In genomic region chr3:129326591-129326990, GRCh38 we compare ENCODE assay signal across 34 cellular contexts.
"Had no signal": no experiment of that assay in that cellular context is flagged by ENCODE, and none has a peak within 500 bp of the region (broad histone marks: within the 10 kb centered on the region; RNA-seq: fewer than 3 reads in every experiment).

No MANE protein-coding gene starts in this region.

- H3K4me1 ChIP-seq: ascending aorta, breast epithelium, colonic mucosa, esophagus squamous epithelium, gastroesophageal sphincter had no signal

- DNase-seq: activated CD4-positive, alpha-beta memory T cell treated with anti-CD3 and anti-CD28 coated beads, Interleukin-2, amount 10 ng/mL, durations not matched to agents 7 days and 5 days; activated CD4-positive, alpha-beta T cell treated with anti-CD3 and anti-CD28 coated beads for 4 hours; activated CD4-positive, alpha-beta T cell treated with anti-CD3 and anti-CD28 coated beads, Interleukin-2, amount 10 ng/mL, durations not matched to agents 7 days and 5 days; activated CD4-positive, alpha-beta T cell treated with anti-CD3 and anti-CD28 coated beads, Interleukin-2, amount 50 U/mL, for 4 hours; activated CD4-positive, CD25-positive, alpha-beta regulatory T cell; activated CD4-positive, CD25-positive, alpha-beta regulatory T cell treated with anti-CD3 and anti-CD28 coated beads, Interleukin-2, amount 50 U/mL, for 72 hours; activated CD8-positive, alpha-beta memory T cell treated with anti-CD3 and anti-CD28 coated beads, Interleukin-2, amount 50 U/mL, for 48 hours; activated gamma-delta T cell; activated naive CD4-positive, alpha-beta T cell; activated naive CD4-positive, alpha-beta T cell treated with anti-CD3 and anti-CD28 coated beads, Interleukin-2, amount 10 ng/mL, durations not matched to agents 7 days and 5 days; activated naive CD8-positive, alpha-beta T cell treated with anti-CD3 and anti-CD28 coated beads, Interleukin-2, amount 10 ng/mL, durations not matched to agents 7 days and 5 days; activated T-cell treated with anti-CD3 and anti-CD28 coated beads for 4 hours; activated T-cell treated with anti-CD3 and anti-CD28 coated beads, Interleukin-2, amount 50 U/mL, for 24 hours; activated T-cell treated with anti-CD3 and anti-CD28 coated beads, Interleukin-2, amount 50 U/mL, for 72 hours; central memory CD4-positive, alpha-beta T cell; cerebellar nuclear complex; colonic mucosa; effector CD8-positive, alpha-beta T cell; esophagus squamous epithelium; foreskin melanocyte; T-helper 1 cell; T-helper 17 cell; T1000; WERI-Rb-1 had no signal

- H3K36me3 ChIP-seq: breast epithelium, cardiac muscle cell, colonic mucosa, WERI-Rb-1 had no signal

- H3K9me3 ChIP-seq: ascending aorta, breast epithelium, colonic mucosa, esophagus squamous epithelium, gastroesophageal sphincter had no signal

- H3K4me3 ChIP-seq: ascending aorta, breast epithelium, cardiac muscle cell, colonic mucosa, esophagus squamous epithelium, gastroesophageal sphincter had no signal

- H3K9me3 Mint-ChIP-seq: activated CD4-positive, alpha-beta memory T cell treated with anti-CD3 and anti-CD28 coated beads, Interleukin-2, amount 10 ng/mL, durations not matched to agents 7 days and 5 days; activated CD4-positive, alpha-beta T cell treated with anti-CD3 and anti-CD28 coated beads, Interleukin-2, amount 10 ng/mL, durations not matched to agents 7 days and 5 days; activated naive CD4-positive, alpha-beta T cell treated with anti-CD3 and anti-CD28 coated beads, Interleukin-2, amount 10 ng/mL, durations not matched to agents 7 days and 5 days; activated naive CD4-positive, alpha-beta T cell treated with anti-CD3 and anti-CD28 coated beads, Interleukin-2, amount 50 U/mL, for 72 hours; activated naive CD8-positive, alpha-beta T cell treated with anti-CD3 and anti-CD28 coated beads, Interleukin-2, amount 10 ng/mL, durations not matched to agents 7 days and 5 days; activated T-cell treated with anti-CD3 and anti-CD28 coated beads, Interleukin-2, amount 50 U/mL, for 24 hours; activated T-cell treated with anti-CD3 and anti-CD28 coated beads, Interleukin-2, amount 50 U/mL, for 72 hours; brain; T-helper 2 cell treated with Interferon-gamma antibody and Interleukin-4, amounts not matched to agents 5 μg/mL and 100 μg/mL, for 36 hours had no signal

- H3K27me3 ChIP-seq: ascending aorta, breast epithelium, cardiac muscle cell, colonic mucosa, esophagus squamous epithelium, gastroesophageal sphincter had no signal

- H3K27ac Mint-ChIP-seq: activated CD4-positive, alpha-beta memory T cell treated with anti-CD3 and anti-CD28 coated beads, Interleukin-2, amount 10 ng/mL, durations not matched to agents 7 days and 5 days; activated CD4-positive, alpha-beta T cell treated with anti-CD3 and anti-CD28 coated beads, Interleukin-2, amount 10 ng/mL, durations not matched to agents 7 days and 5 days; activated naive CD4-positive, alpha-beta T cell treated with anti-CD3 and anti-CD28 coated beads, Interleukin-2, amount 10 ng/mL, durations not matched to agents 7 days and 5 days; activated naive CD8-positive, alpha-beta T cell treated with anti-CD3 and anti-CD28 coated beads, Interleukin-2, amount 10 ng/mL, durations not matched to agents 7 days and 5 days; activated T-cell treated with anti-CD3 and anti-CD28 coated beads, Interleukin-2, amount 50 U/mL, for 24 hours; activated T-cell treated with anti-CD3 and anti-CD28 coated beads, Interleukin-2, amount 50 U/mL, for 72 hours; brain; T-helper 17 cell; T-helper 2 cell treated with Interferon-gamma antibody and Interleukin-4, amounts not matched to agents 5 μg/mL and 100 μg/mL, for 36 hours had no signal

- H3K4me3 Mint-ChIP-seq: activated CD4-positive, alpha-beta memory T cell treated with anti-CD3 and anti-CD28 coated beads, Interleukin-2, amount 10 ng/mL, durations not matched to agents 7 days and 5 days; activated CD4-positive, alpha-beta T cell treated with anti-CD3 and anti-CD28 coated beads, Interleukin-2, amount 10 ng/mL, durations not matched to agents 7 days and 5 days; activated naive CD4-positive, alpha-beta T cell treated with anti-CD3 and anti-CD28 coated beads, Interleukin-2, amount 10 ng/mL, durations not matched to agents 7 days and 5 days; activated naive CD8-positive, alpha-beta T cell treated with anti-CD3 and anti-CD28 coated beads, Interleukin-2, amount 10 ng/mL, durations not matched to agents 7 days and 5 days; activated T-cell treated with anti-CD3 and anti-CD28 coated beads, Interleukin-2, amount 50 U/mL, for 24 hours; activated T-cell treated with anti-CD3 and anti-CD28 coated beads, Interleukin-2, amount 50 U/mL, for 72 hours; brain; T-helper 17 cell; T-helper 2 cell treated with Interferon-gamma antibody and Interleukin-4, amounts not matched to agents 5 μg/mL and 100 μg/mL, for 36 hours had no signal

- H3K27ac ChIP-seq: ascending aorta, breast epithelium, cardiac muscle cell, colonic mucosa, epithelial cell of prostate, esophagus squamous epithelium, gastroesophageal sphincter, WERI-Rb-1 had no signal

- H3K36me3 Mint-ChIP-seq: activated naive CD4-positive, alpha-beta T cell treated with anti-CD3 and anti-CD28 coated beads, Interleukin-2, amount 10 ng/mL, durations not matched to agents 7 days and 5 days; activated naive CD4-positive, alpha-beta T cell treated with anti-CD3 and anti-CD28 coated beads, Interleukin-2, amount 50 U/mL, for 72 hours; activated naive CD8-positive, alpha-beta T cell treated with anti-CD3 and anti-CD28 coated beads, Interleukin-2, amount 10 ng/mL, durations not matched to agents 7 days and 5 days; brain had no signal

- FAIRE-seq: endometrium, endothelial cell of umbilical vein had no signal

- H3K27me3 Mint-ChIP-seq: activated CD4-positive, alpha-beta T cell treated with anti-CD3 and anti-CD28 coated beads, Interleukin-2, amount 10 ng/mL, durations not matched to agents 7 days and 5 days; activated T-cell treated with anti-CD3 and anti-CD28 coated beads, Interleukin-2, amount 50 U/mL, for 24 hours had no signal

- ATAC-seq: activated naive CD4-positive, alpha-beta T cell treated with anti-CD3 and anti-CD28 coated beads, Interleukin-2, amount 50 U/mL, for 72 hours; activated T-cell treated with anti-CD3 and anti-CD28 coated beads, Interleukin-2, amount 50 U/mL, for 72 hours; gastroesophageal sphincter; T-helper 17 cell had no signal

- H3K4me1 Mint-ChIP-seq: activated CD4-positive, alpha-beta memory T cell treated with anti-CD3 and anti-CD28 coated beads, Interleukin-2, amount 10 ng/mL, durations not matched to agents 7 days and 5 days; activated CD4-positive, alpha-beta T cell treated with anti-CD3 and anti-CD28 coated beads, Interleukin-2, amount 10 ng/mL, durations not matched to agents 7 days and 5 days; activated naive CD4-positive, alpha-beta T cell treated with anti-CD3 and anti-CD28 coated beads, Interleukin-2, amount 10 ng/mL, durations not matched to agents 7 days and 5 days; activated naive CD8-positive, alpha-beta T cell treated with anti-CD3 and anti-CD28 coated beads, Interleukin-2, amount 10 ng/mL, durations not matched to agents 7 days and 5 days; brain; T-helper 17 cell had no signal
